ENCODE assay signal across 35 cellular contexts in the genomic region with DNA sequence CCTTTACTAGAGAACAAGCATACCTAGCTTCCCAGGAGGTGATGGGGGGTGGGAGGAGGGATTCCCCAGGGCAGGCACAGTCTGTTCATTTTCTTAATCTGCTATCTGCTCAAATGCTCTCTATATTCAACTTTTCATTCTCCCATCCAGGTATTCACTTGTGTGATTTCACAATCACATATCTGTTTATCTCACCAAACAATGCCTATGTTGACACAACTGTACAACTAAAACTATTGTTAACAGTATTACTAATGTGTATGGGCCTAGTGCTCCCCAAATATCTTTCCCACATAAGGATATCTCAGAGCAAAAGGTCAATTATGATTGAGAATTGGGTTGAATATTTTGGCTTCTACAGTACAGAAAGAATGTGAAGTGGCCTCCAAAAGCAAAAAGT.
"Had no signal": no experiment of that assay in that cellular context is flagged by ENCODE, and none has a peak within 500 bp of the region (broad histone marks: within the 10 kb centered on the region; RNA-seq: fewer than 3 reads in every experiment).

No MANE protein-coding gene starts in this region.

- H3K27ac ChIP-seq: ascending aorta, brain microvascular endothelial cell, cardiac muscle cell, colonic mucosa, dorsolateral prefrontal cortex, esophagus muscularis mucosa, gastroesophageal sphincter, heart right ventricle, VCaP had no signal

- H3K4me3 ChIP-seq: ascending aorta, cardiac muscle cell, colonic mucosa, dorsolateral prefrontal cortex, esophagus muscularis mucosa, gastroesophageal sphincter, heart right ventricle had no signal

- DNase-seq: activated CD4-positive, alpha-beta memory T cell treated with anti-CD3 and anti-CD28 coated beads, Interleukin-2, amount 10 ng/mL, durations not matched to agents 7 days and 5 days; activated CD4-positive, alpha-beta T cell treated with anti-CD3 and anti-CD28 coated beads for 1 hour; activated CD4-positive, alpha-beta T cell treated with anti-CD3 and anti-CD28 coated beads for 4 hours; activated CD4-positive, alpha-beta T cell treated with anti-CD3 and anti-CD28 coated beads, Interleukin-2, amount 10 ng/mL, durations not matched to agents 7 days and 5 days; activated CD4-positive, alpha-beta T cell treated with anti-CD3 and anti-CD28 coated beads, Interleukin-2, amount 50 U/mL, for 4 hours; activated CD8-positive, alpha-beta memory T cell treated with anti-CD3 and anti-CD28 coated beads, Interleukin-2, amount 50 U/mL, for 48 hours; activated gamma-delta T cell; activated naive CD4-positive, alpha-beta T cell; activated naive CD4-positive, alpha-beta T cell treated with anti-CD3 and anti-CD28 coated beads, Interleukin-2, amount 10 ng/mL, durations not matched to agents 7 days and 5 days; activated naive CD8-positive, alpha-beta T cell treated with anti-CD3 and anti-CD28 coated beads, Interleukin-2, amount 10 ng/mL, durations not matched to agents 7 days and 5 days; activated T-cell treated with anti-CD3 and anti-CD28 coated beads for 4 hours; activated T-cell treated with anti-CD3 and anti-CD28 coated beads, Interleukin-2, amount 50 U/mL, for 24 hours; activated T-cell treated with anti-CD3 and anti-CD28 coated beads, Interleukin-2, amount 50 U/mL, for 72 hours; central memory CD4-positive, alpha-beta T cell; cerebellar nuclear complex; colonic mucosa; dorsolateral prefrontal cortex; effector memory CD4-positive, alpha-beta T cell; endodermal cell; erythroblast; foreskin melanocyte; heart right ventricle; hippocampal formation; T-helper 1 cell; T-helper 17 cell; T1000 had no signal

- H3K27me3 ChIP-seq: ascending aorta, brain microvascular endothelial cell, cardiac muscle cell, colonic mucosa, dorsolateral prefrontal cortex, esophagus muscularis mucosa, gastroesophageal sphincter, heart right ventricle had no signal

- H3K4me3 Mint-ChIP-seq: activated CD4-positive, alpha-beta memory T cell treated with anti-CD3 and anti-CD28 coated beads, Interleukin-2, amount 10 ng/mL, durations not matched to agents 7 days and 5 days; activated CD4-positive, alpha-beta T cell treated with anti-CD3 and anti-CD28 coated beads, Interleukin-2, amount 10 ng/mL, durations not matched to agents 7 days and 5 days; activated naive CD4-positive, alpha-beta T cell treated with anti-CD3 and anti-CD28 coated beads, Interleukin-2, amount 10 ng/mL, durations not matched to agents 7 days and 5 days; activated naive CD8-positive, alpha-beta T cell treated with anti-CD3 and anti-CD28 coated beads, Interleukin-2, amount 10 ng/mL, durations not matched to agents 7 days and 5 days; activated T-cell treated with anti-CD3 and anti-CD28 coated beads, Interleukin-2, amount 50 U/mL, for 24 hours; activated T-cell treated with anti-CD3 and anti-CD28 coated beads, Interleukin-2, amount 50 U/mL, for 72 hours; endodermal cell; T-helper 17 cell; T-helper 2 cell treated with Interferon-gamma antibody and Interleukin-4, amounts not matched to agents 5 μg/mL and 100 μg/mL, for 36 hours; WTC11 had no signal

- H3K27ac Mint-ChIP-seq: activated CD4-positive, alpha-beta memory T cell treated with anti-CD3 and anti-CD28 coated beads, Interleukin-2, amount 10 ng/mL, durations not matched to agents 7 days and 5 days; activated CD4-positive, alpha-beta T cell treated with anti-CD3 and anti-CD28 coated beads, Interleukin-2, amount 10 ng/mL, durations not matched to agents 7 days and 5 days; activated naive CD4-positive, alpha-beta T cell treated with anti-CD3 and anti-CD28 coated beads, Interleukin-2, amount 10 ng/mL, durations not matched to agents 7 days and 5 days; activated naive CD4-positive, alpha-beta T cell treated with anti-CD3 and anti-CD28 coated beads, Interleukin-2, amount 50 U/mL, for 72 hours; activated naive CD8-positive, alpha-beta T cell treated with anti-CD3 and anti-CD28 coated beads, Interleukin-2, amount 10 ng/mL, durations not matched to agents 7 days and 5 days; activated T-cell treated with anti-CD3 and anti-CD28 coated beads, Interleukin-2, amount 50 U/mL, for 24 hours; activated T-cell treated with anti-CD3 and anti-CD28 coated beads, Interleukin-2, amount 50 U/mL, for 72 hours; endodermal cell; T-helper 17 cell; T-helper 2 cell treated with Interferon-gamma antibody and Interleukin-4, amounts not matched to agents 5 μg/mL and 100 μg/mL, for 36 hours; WTC11 had no signal

- H3K9me3 ChIP-seq: colonic mucosa had no signal

- H3K36me3 Mint-ChIP-seq: activated naive CD4-positive, alpha-beta T cell treated with anti-CD3 and anti-CD28 coated beads, Interleukin-2, amount 10 ng/mL, durations not matched to agents 7 days and 5 days; activated naive CD4-positive, alpha-beta T cell treated with anti-CD3 and anti-CD28 coated beads, Interleukin-2, amount 50 U/mL, for 72 hours; activated naive CD8-positive, alpha-beta T cell treated with anti-CD3 and anti-CD28 coated beads, Interleukin-2, amount 10 ng/mL, durations not matched to agents 7 days and 5 days; WTC11 had no signal

- H3K27me3 Mint-ChIP-seq: activated CD4-positive, alpha-beta memory T cell treated with anti-CD3 and anti-CD28 coated beads, Interleukin-2, amount 10 ng/mL, durations not matched to agents 7 days and 5 days; activated CD4-positive, alpha-beta T cell treated with anti-CD3 and anti-CD28 coated beads, Interleukin-2, amount 10 ng/mL, durations not matched to agents 7 days and 5 days; activated naive CD4-positive, alpha-beta T cell treated with anti-CD3 and anti-CD28 coated beads, Interleukin-2, amount 10 ng/mL, durations not matched to agents 7 days and 5 days; activated naive CD8-positive, alpha-beta T cell treated with anti-CD3 and anti-CD28 coated beads, Interleukin-2, amount 10 ng/mL, durations not matched to agents 7 days and 5 days; activated T-cell treated with anti-CD3 and anti-CD28 coated beads, Interleukin-2, amount 50 U/mL, for 24 hours; T-helper 17 cell had no signal

- H3K36me3 ChIP-seq: ascending aorta, brain microvascular endothelial cell, cardiac muscle cell, colonic mucosa, esophagus muscularis mucosa, gastroesophageal sphincter, heart right ventricle had no signal

- H3K9me3 Mint-ChIP-seq: endodermal cell; T-helper 2 cell treated with Interferon-gamma antibody and Interleukin-4, amounts not matched to agents 5 μg/mL and 100 μg/mL, for 36 hours had no signal

- H3K4me1 Mint-ChIP-seq: activated CD4-positive, alpha-beta memory T cell treated with anti-CD3 and anti-CD28 coated beads, Interleukin-2, amount 10 ng/mL, durations not matched to agents 7 days and 5 days; activated CD4-positive, alpha-beta T cell treated with anti-CD3 and anti-CD28 coated beads, Interleukin-2, amount 10 ng/mL, durations not matched to agents 7 days and 5 days; activated naive CD4-positive, alpha-beta T cell treated with anti-CD3 and anti-CD28 coated beads, Interleukin-2, amount 10 ng/mL, durations not matched to agents 7 days and 5 days; activated naive CD8-positive, alpha-beta T cell treated with anti-CD3 and anti-CD28 coated beads, Interleukin-2, amount 10 ng/mL, durations not matched to agents 7 days and 5 days; endodermal cell; T-helper 17 cell had no signal

- ATAC-seq: activated naive CD4-positive, alpha-beta T cell treated with anti-CD3 and anti-CD28 coated beads, Interleukin-2, amount 50 U/mL, for 72 hours; activated T-cell treated with anti-CD3 and anti-CD28 coated beads, Interleukin-2, amount 50 U/mL, for 72 hours; gastroesophageal sphincter; heart right ventricle; T-helper 17 cell had no signal

- H3K4me1 ChIP-seq: ascending aorta, colonic mucosa, esophagus muscularis mucosa, gastroesophageal sphincter, heart right ventricle had no signal
